In genomic region chr15:64694816-64695215, GRCh38 we compare ENCODE assay signal across 15 cellular contexts.
DNase-seq lines count a peak whose midpoint lies in the region; ATAC-seq and TF ChIP-seq lines count a peak whose summit lies in the region.
"Had no signal": no experiment of that assay in that cellular context is flagged by ENCODE, and none has a peak within 500 bp of the region (broad histone marks: within the 10 kb centered on the region; RNA-seq: fewer than 3 reads in every experiment).

No MANE protein-coding gene starts in this region.

- H3K27me3 ChIP-seq in Karpas-422 (ENCODE audit: low read length) (no peaks in the 10 kb centered on the region), muscle layer of duodenum (ENCODE audit: low read depth, low read length) (no peaks in the 10 kb centered on the region), stomach smooth muscle (ENCODE audit: control insufficient read depth in 1 of 2, insufficient read depth in 2 of 2, low read length in 2 of 2) (no peaks in the 10 kb centered on the region)

- no peak for ATAC-seq in HG02759 (IDR thresholded peaks at IDR 0.05; ENCODE audit: unreplicated experiment)
- no peak for ATAC-seq in GM18505 (IDR thresholded peaks at IDR 0.05; ENCODE audit: unreplicated experiment)

- peaks cover 72% of the 10 kb centered on the region for H3K79me2 ChIP-seq in Karpas-422 (ENCODE audit: low read length)

- H3K4me2 ChIP-seq in Karpas-422 (ENCODE audit: low read depth, low read length, poor library complexity, severe bottlenecking), result peak overlapping the region; percentile 32

- peak overlapping the region; percentile 7; the same call in 1 of the 2 replicates for H3K9ac ChIP-seq in Karpas-422 (ENCODE audit: low read length)
- no peak overlapping the region for H3K9ac ChIP-seq in stomach smooth muscle (ENCODE audit: low read length in 2 of 2)

- no peaks in the 10 kb centered on the region for H3K9me2 ChIP-seq in Karpas-422 (replicated peaks; ENCODE audit: insufficient read depth, low read length)

- H3K4me3 ChIP-seq in Karpas-422 (ENCODE audit: low read length) (0 out of 2 replicates have a peak overlapping the region, but pooled peaks have one; percentile 3), muscle layer of duodenum (ENCODE audit: low read depth in 1 of 2, low read length in 2 of 2) (no peak overlapping the region), stomach smooth muscle (ENCODE audit: low read length in 2 of 2) (no peak overlapping the region)
- H3K4me3 ChIP-seq: K562 had no signal

- peaks cover 48% of the 10 kb centered on the region for H3K4me1 ChIP-seq in Karpas-422 (ENCODE audit: low read length)
- peaks cover 18 to 98% of the 10 kb centered on the region in 2 donors for H3K4me1 ChIP-seq in muscle layer of duodenum (ENCODE audit: control insufficient read depth in 1 of 2, insufficient read depth in 2 of 2, low read length in 2 of 2)
- H3K4me1 ChIP-seq in stomach smooth muscle (ENCODE audit: control insufficient read depth, insufficient read depth, low read length), result peaks cover 71% of the 10 kb centered on the region

- TF ChIP-seq POLR2A in GM18505 (IDR thresholded peaks at IDR 0.05; ENCODE audit: borderline replicate concordance, extremely low read depth, insufficient read depth, insufficient read length), result no peak

- DNase-seq in Karpas-422 (no peak), NCI-H187 (lab: John Stamatoyannopoulos, UW) (no peak), SIG-M5 (lab: John Stamatoyannopoulos, UW) (no peak)
- DNase-seq: activated CD8-positive, alpha-beta memory T cell treated with anti-CD3 and anti-CD28 coated beads for 24 hours; activated naive CD8-positive, alpha-beta T cell treated with anti-CD3 and anti-CD28 coated beads, Interleukin-2, amount 10 ng/mL, durations not matched to agents 7 days and 5 days; NCI-H146; NCI-H524; T1000 had no signal

- H3K36me3 ChIP-seq in Karpas-422 (ENCODE audit: insufficient read depth, low read length), result peaks cover 7% of the 10 kb centered on the region; the same call in 1 of the 2 replicates
- H3K36me3 ChIP-seq in muscle layer of duodenum (ENCODE audit: control insufficient read depth in 1 of 2, insufficient read depth in 2 of 2, low read length in 2 of 2), result peaks cover 3 to 16% of the 10 kb centered on the region in 2 donors
- peaks cover 13 to 14% of the 10 kb centered on the region in 2 donors for H3K36me3 ChIP-seq in stomach smooth muscle (ENCODE audit: control insufficient read depth in 2 of 2, insufficient read depth in 2 of 2, low read length in 2 of 2)

- peaks cover 4% of the 10 kb centered on the region; the same call in 1 of the 2 replicates for H4K20me1 ChIP-seq in Karpas-422 (ENCODE audit: insufficient read depth, low read depth, low read length)

- H3K9me3 ChIP-seq in Karpas-422 (ENCODE audit: low read length) (no peaks in the 10 kb centered on the region), muscle layer of duodenum (ENCODE audit: control insufficient read depth in 1 of 2, low read length in 2 of 2) (no peaks in the 10 kb centered on the region), stomach smooth muscle (ENCODE audit: control insufficient read depth in 2 of 2, low read length in 2 of 2) (no peaks in the 10 kb centered on the region)

- H2AFZ ChIP-seq in Karpas-422 (ENCODE audit: low read length), result no peak overlapping the region

- H3K27ac ChIP-seq in Karpas-422 (ENCODE audit: low read length), result peak overlapping the region; percentile 57
- H3K27ac ChIP-seq in cingulate gyrus (ENCODE audit: low read depth, low read length), result peak overlapping the region; percentile 70
- peak overlapping the region; percentile 17 for H3K27ac ChIP-seq in muscle layer of duodenum (ENCODE audit: low read length)
- H3K27ac ChIP-seq in stomach smooth muscle (ENCODE audit: low read length), result peak overlapping the region; percentile 88
- H3K27ac ChIP-seq: RWPE1 had no signal

Comparison
In these comparisons a context has a peak if more than half of its experiments do, and no peak if none do; other contexts are left out.
1. H3K27ac ChIP-seq: peak in every context shown above with its lines; median percentile 88 in stomach smooth muscle; 70 in cingulate gyrus; 57 in Karpas-422; 17 in muscle layer of duodenum.